ENCODE assay signal across 1 cellular context in genomic region chr10:73743905-73744689, GRCh38.
TF ChIP-seq lines count a peak whose summit lies in the region.

Gene SEC24C (plus strand): TSS chr10:73744372. CDS start chr10:73746833, 2,461 bp downstream.

TF ChIP-seq in HepG2, 621 proteins besides CTCF, POLR2A, EP300 and RAD21 (continued from another document and continues in another):
- TF ChIP-seq ZBTB49 (CRISPR knock-in tag; IDR thresholded peaks at IDR 0.05; ENCODE audit: borderline replicate concordance) = no peak
- TF ChIP-seq NAIF1 (CRISPR knock-in tag; IDR thresholded peaks at IDR 0.05; ENCODE audit: borderline replicate concordance) = no peak
- TF ChIP-seq CHCHD3 (CRISPR knock-in tag; IDR thresholded peaks at IDR 0.05) = no peak
- TF ChIP-seq JUN (CRISPR knock-in tag; IDR thresholded peaks at IDR 0.05) = peak; percentile 46; the same call in 1 of the 2 replicates
- peak; percentile 19 for TF ChIP-seq HNF4G (IDR thresholded peaks at IDR 0.05; ENCODE audit: borderline replicate concordance, low read depth, low read length)
- TF ChIP-seq HNF4G (CRISPR knock-in tag; IDR thresholded peaks at IDR 0.05; ENCODE audit: borderline replicate concordance, low read depth) = no peak
- peak; percentile 52 for TF ChIP-seq BRD4 (CRISPR knock-in tag; IDR thresholded peaks at IDR 0.05)
- no peak for TF ChIP-seq HOXA7 (CRISPR knock-in tag; IDR thresholded peaks at IDR 0.05)
- TF ChIP-seq HBP1 (CRISPR knock-in tag; IDR thresholded peaks at IDR 0.05; ENCODE audit: low read depth) = peak; percentile 89
- no peak for TF ChIP-seq CC2D1A (CRISPR knock-in tag; IDR thresholded peaks at IDR 0.05)
- TF ChIP-seq HDAC1 (CRISPR knock-in tag; IDR thresholded peaks at IDR 0.05) = peak; percentile 62
- TF ChIP-seq SMAD9 (CRISPR knock-in tag; IDR thresholded peaks at IDR 0.05) = no peak
- TF ChIP-seq MED8 (CRISPR knock-in tag; IDR thresholded peaks at IDR 0.05; ENCODE audit: insufficient replicate concordance) = peak; percentile 19
- TF ChIP-seq, protein P1, sequence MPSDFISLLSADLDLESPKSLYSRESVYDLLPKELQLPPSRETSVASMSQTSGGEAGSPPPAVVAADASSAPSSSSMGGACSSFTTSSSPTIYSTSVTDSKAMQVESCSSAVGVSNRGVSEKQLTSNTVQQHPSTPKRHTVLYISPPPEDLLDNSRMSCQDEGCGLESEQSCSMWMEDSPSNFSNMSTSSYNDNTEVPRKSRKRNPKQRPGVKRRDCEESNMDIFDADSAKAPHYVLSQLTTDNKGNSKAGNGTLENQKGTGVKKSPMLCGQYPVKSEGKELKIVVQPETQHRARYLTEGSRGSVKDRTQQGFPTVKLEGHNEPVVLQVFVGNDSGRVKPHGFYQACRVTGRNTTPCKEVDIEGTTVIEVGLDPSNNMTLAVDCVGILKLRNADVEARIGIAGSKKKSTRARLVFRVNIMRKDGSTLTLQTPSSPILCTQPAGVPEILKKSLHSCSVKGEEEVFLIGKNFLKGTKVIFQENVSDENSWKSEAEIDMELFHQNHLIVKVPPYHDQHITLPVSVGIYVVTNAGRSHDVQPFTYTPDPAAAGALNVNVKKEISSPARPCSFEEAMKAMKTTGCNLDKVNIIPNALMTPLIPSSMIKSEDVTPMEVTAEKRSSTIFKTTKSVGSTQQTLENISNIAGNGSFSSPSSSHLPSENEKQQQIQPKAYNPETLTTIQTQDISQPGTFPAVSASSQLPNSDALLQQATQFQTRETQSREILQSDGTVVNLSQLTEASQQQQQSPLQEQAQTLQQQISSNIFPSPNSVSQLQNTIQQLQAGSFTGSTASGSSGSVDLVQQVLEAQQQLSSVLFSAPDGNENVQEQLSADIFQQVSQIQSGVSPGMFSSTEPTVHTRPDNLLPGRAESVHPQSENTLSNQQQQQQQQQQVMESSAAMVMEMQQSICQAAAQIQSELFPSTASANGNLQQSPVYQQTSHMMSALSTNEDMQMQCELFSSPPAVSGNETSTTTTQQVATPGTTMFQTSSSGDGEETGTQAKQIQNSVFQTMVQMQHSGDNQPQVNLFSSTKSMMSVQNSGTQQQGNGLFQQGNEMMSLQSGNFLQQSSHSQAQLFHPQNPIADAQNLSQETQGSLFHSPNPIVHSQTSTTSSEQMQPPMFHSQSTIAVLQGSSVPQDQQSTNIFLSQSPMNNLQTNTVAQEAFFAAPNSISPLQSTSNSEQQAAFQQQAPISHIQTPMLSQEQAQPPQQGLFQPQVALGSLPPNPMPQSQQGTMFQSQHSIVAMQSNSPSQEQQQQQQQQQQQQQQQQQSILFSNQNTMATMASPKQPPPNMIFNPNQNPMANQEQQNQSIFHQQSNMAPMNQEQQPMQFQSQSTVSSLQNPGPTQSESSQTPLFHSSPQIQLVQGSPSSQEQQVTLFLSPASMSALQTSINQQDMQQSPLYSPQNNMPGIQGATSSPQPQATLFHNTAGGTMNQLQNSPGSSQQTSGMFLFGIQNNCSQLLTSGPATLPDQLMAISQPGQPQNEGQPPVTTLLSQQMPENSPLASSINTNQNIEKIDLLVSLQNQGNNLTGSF (CRISPR knock-in tag; IDR thresholded peaks at IDR 0.05) = no peak
- TF ChIP-seq SPEN (CRISPR knock-in tag; IDR thresholded peaks at IDR 0.05; ENCODE audit: low read depth) = peak; percentile 98
- no peak for TF ChIP-seq THRA (CRISPR knock-in tag; IDR thresholded peaks at IDR 0.05; ENCODE audit: borderline replicate concordance)
- peak; percentile 41 for TF ChIP-seq ZIK1 (CRISPR knock-in tag; IDR thresholded peaks at IDR 0.05; ENCODE audit: borderline replicate concordance, low read depth)
- TF ChIP-seq TEAD3 (CRISPR knock-in tag; optimal IDR thresholded peaks at IDR 0.05; ENCODE audit: borderline replicate concordance) = peak; percentile 58
- TF ChIP-seq PBX2 (CRISPR knock-in tag; IDR thresholded peaks at IDR 0.05) = no peak
- no peak for TF ChIP-seq ZNF672 (CRISPR knock-in tag; IDR thresholded peaks at IDR 0.05)
- TF ChIP-seq ZNF558 (CRISPR knock-in tag; IDR thresholded peaks at IDR 0.05; ENCODE audit: borderline replicate concordance) = no peak
- TF ChIP-seq SRSF4 (IDR thresholded peaks at IDR 0.05; ENCODE audit: low read depth, low read length, poor library complexity, severe bottlenecking) = no peak
- no peak for TF ChIP-seq ZNF274 (CRISPR knock-in tag; IDR thresholded peaks at IDR 0.05)
- TF ChIP-seq ZSCAN31 (CRISPR knock-in tag; IDR thresholded peaks at IDR 0.05; ENCODE audit: low read depth) = no peak; the same call in 1 of the 2 replicates
- no peak for TF ChIP-seq RAD51 (IDR thresholded peaks at IDR 0.05; ENCODE audit: borderline replicate concordance)
- no peak for TF ChIP-seq CEBPB (IDR thresholded peaks at IDR 0.05; ENCODE audit: borderline replicate concordance, low read depth, low read length)
- peak; percentile 17; the same call in 1 of the 2 replicates for TF ChIP-seq ZNF556 (CRISPR knock-in tag; IDR thresholded peaks at IDR 0.05; ENCODE audit: borderline replicate concordance)
- TF ChIP-seq ZNF598 (CRISPR knock-in tag; IDR thresholded peaks at IDR 0.05; ENCODE audit: borderline replicate concordance) = peak; percentile 74; the same call in 1 of the 2 replicates
- peak; percentile 24; the same call in 1 of the 2 replicates for TF ChIP-seq KLF15 (CRISPR knock-in tag; IDR thresholded peaks at IDR 0.05; ENCODE audit: borderline replicate concordance)
- TF ChIP-seq ZUFSP (CRISPR knock-in tag; IDR thresholded peaks at IDR 0.05; ENCODE audit: borderline replicate concordance) = no peak
- no peak for TF ChIP-seq ZNF512 (CRISPR knock-in tag; IDR thresholded peaks at IDR 0.05)
- TF ChIP-seq ZNF460 (CRISPR knock-in tag; IDR thresholded peaks at IDR 0.05; ENCODE audit: borderline replicate concordance) = no peak; the same call in 1 of the 2 replicates
- no peak for TF ChIP-seq ZNF75D (CRISPR knock-in tag; IDR thresholded peaks at IDR 0.05; ENCODE audit: borderline replicate concordance)
- TF ChIP-seq NFIB (CRISPR knock-in tag; IDR thresholded peaks at IDR 0.05; ENCODE audit: borderline replicate concordance) = no peak
- no peak for TF ChIP-seq PREB (CRISPR knock-in tag; IDR thresholded peaks at IDR 0.05)
- peak; percentile 36; the same call in 1 of the 2 replicates for TF ChIP-seq AKAP8 (CRISPR knock-in tag; IDR thresholded peaks at IDR 0.05)
- 0 out of 2 replicates have a peak, but pooled peaks have one; percentile 27 for TF ChIP-seq TARDBP (CRISPR knock-in tag; IDR thresholded peaks at IDR 0.05)
- TF ChIP-seq STAG1 (CRISPR knock-in tag; IDR thresholded peaks at IDR 0.05) = no peak
- TF ChIP-seq GFI1 (CRISPR knock-in tag; IDR thresholded peaks at IDR 0.05; ENCODE audit: borderline replicate concordance) = peak; percentile 42; the same call in 1 of the 2 replicates
- TF ChIP-seq, protein P2, sequence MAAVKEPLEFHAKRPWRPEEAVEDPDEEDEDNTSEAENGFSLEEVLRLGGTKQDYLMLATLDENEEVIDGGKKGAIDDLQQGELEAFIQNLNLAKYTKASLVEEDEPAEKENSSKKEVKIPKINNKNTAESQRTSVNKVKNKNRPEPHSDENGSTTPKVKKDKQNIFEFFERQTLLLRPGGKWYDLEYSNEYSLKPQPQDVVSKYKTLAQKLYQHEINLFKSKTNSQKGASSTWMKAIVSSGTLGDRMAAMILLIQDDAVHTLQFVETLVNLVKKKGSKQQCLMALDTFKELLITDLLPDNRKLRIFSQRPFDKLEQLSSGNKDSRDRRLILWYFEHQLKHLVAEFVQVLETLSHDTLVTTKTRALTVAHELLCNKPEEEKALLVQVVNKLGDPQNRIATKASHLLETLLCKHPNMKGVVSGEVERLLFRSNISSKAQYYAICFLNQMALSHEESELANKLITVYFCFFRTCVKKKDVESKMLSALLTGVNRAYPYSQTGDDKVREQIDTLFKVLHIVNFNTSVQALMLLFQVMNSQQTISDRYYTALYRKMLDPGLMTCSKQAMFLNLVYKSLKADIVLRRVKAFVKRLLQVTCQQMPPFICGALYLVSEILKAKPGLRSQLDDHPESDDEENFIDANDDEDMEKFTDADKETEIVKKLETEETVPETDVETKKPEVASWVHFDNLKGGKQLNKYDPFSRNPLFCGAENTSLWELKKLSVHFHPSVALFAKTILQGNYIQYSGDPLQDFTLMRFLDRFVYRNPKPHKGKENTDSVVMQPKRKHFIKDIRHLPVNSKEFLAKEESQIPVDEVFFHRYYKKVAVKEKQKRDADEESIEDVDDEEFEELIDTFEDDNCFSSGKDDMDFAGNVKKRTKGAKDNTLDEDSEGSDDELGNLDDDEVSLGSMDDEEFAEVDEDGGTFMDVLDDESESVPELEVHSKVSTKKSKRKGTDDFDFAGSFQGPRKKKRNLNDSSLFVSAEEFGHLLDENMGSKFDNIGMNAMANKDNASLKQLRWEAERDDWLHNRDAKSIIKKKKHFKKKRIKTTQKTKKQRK (IDR thresholded peaks at IDR 0.05; ENCODE audit: low read length) = no peak
